Comparison of ENCODE assay signal across 25 cellular contexts in genomic region chr7:95784796-95785195, GRCh38. TPM values are rescaled to one million over a fixed set of nuclear protein-coding genes. Genes with fewer than 3 reads are reported as not detected.
"Had no signal": no experiment of that assay in that cellular context is flagged by ENCODE, and none has a peak within 500 bp of the region (broad histone marks: within the 10 kb centered on the region; RNA-seq: fewer than 3 reads in every experiment).

No MANE protein-coding gene starts in this region.

- ATAC-seq: naive thymus-derived CD4-positive, alpha-beta T cell; natural killer cell; pancreas; psoas muscle; right cardiac atrium; right lobe of liver; stimulated activated effector memory CD8-positive, alpha-beta T cell treated with anti-CD3 and anti-CD28 coated beads, Interleukin-12 subunit alpha, Interleukin-12 subunit beta, amount 100 ng/mL, for 72 hours; stimulated activated naive B cell treated with anti-CD40 and anti-IgM and Interleukin-4, amounts not matched to agents 10 μg/mL and 1 μg/mL and 100 μg/mL, for 72 hours; upper lobe of right lung had no signal

- H3K4me3 Mint-ChIP-seq: naive thymus-derived CD4-positive, alpha-beta T cell; natural killer cell; nephron; neural progenitor cell; stimulated activated effector memory CD8-positive, alpha-beta T cell treated with anti-CD3 and anti-CD28 coated beads, Interleukin-12 subunit alpha, Interleukin-12 subunit beta, amount 100 ng/mL, for 72 hours; stimulated activated naive B cell treated with anti-CD40 and anti-IgM and Interleukin-4, amounts not matched to agents 10 μg/mL and 1 μg/mL and 100 μg/mL, for 72 hours; stimulated activated naive CD8-positive, alpha-beta T cell treated with anti-CD3 and anti-CD28 coated beads, Interleukin-15, Interleukin-2, amounts not matched to agents 100 ng/mL and 50 ng/mL, for 24 hours; type B pancreatic cell had no signal

- H3K27me3 ChIP-seq: neural progenitor cell, pancreas, right lobe of liver, sigmoid colon, stomach, tibial artery, transverse colon, upper lobe of right lung, vagina had no signal

- H3K4me1 ChIP-seq: neural progenitor cell, pancreas, psoas muscle, right lobe of liver, sigmoid colon, stomach, transverse colon, upper lobe of right lung, vagina had no signal

- H3K36me3 ChIP-seq: neural progenitor cell, pancreas, right lobe of liver, sigmoid colon, stomach, tibial artery, transverse colon, upper lobe of right lung, vagina had no signal

- H3K36me3 Mint-ChIP-seq: naive thymus-derived CD4-positive, alpha-beta T cell; natural killer cell; neural progenitor cell; stimulated activated effector memory CD8-positive, alpha-beta T cell treated with anti-CD3 and anti-CD28 coated beads, Interleukin-12 subunit alpha, Interleukin-12 subunit beta, amount 100 ng/mL, for 72 hours; stimulated activated naive B cell treated with anti-CD40 and anti-IgM and Interleukin-4, amounts not matched to agents 10 μg/mL and 1 μg/mL and 100 μg/mL, for 72 hours; type B pancreatic cell had no signal

- H3K9me3 ChIP-seq: pancreas, right lobe of liver, sigmoid colon, transverse colon, upper lobe of right lung, vagina had no signal

- H3K4me1 Mint-ChIP-seq: naive thymus-derived CD4-positive, alpha-beta T cell; natural killer cell; neural progenitor cell; stimulated activated effector memory CD8-positive, alpha-beta T cell treated with anti-CD3 and anti-CD28 coated beads, Interleukin-12 subunit alpha, Interleukin-12 subunit beta, amount 100 ng/mL, for 72 hours; stimulated activated naive B cell treated with anti-CD40 and anti-IgM and Interleukin-4, amounts not matched to agents 10 μg/mL and 1 μg/mL and 100 μg/mL, for 72 hours had no signal

- H3K4me3 ChIP-seq: neural progenitor cell, pancreas, psoas muscle, right lobe of liver, sigmoid colon, stomach, tibial artery, transverse colon, upper lobe of right lung, vagina had no signal

- H3K9me3 Mint-ChIP-seq: nephron; stimulated activated naive CD8-positive, alpha-beta T cell treated with anti-CD3 and anti-CD28 coated beads, Interleukin-15, Interleukin-2, amounts not matched to agents 100 ng/mL and 50 ng/mL, for 24 hours; type B pancreatic cell had no signal

- DNase-seq: naive thymus-derived CD4-positive, alpha-beta T cell; natural killer cell; occipital lobe; pancreas; psoas muscle; right cardiac atrium; right lobe of liver; sigmoid colon; small intestine; stimulated activated CD4-positive, alpha-beta T cell treated with anti-CD3 and anti-CD28 coated beads, Interleukin-15, amount 100 ng/mL, for 24 hours; stimulated activated CD4-positive, alpha-beta T cell treated with anti-CD3 and anti-CD28 coated beads, Interleukin-2, amount 100 ng/mL, for 24 hours; stimulated activated CD4-positive, alpha-beta T cell treated with anti-CD3 and anti-CD28 coated beads, Interleukin-2, amount 100 ng/mL, for 48 hours; stimulated activated CD4-positive, alpha-beta T cell treated with anti-CD3 and anti-CD28 coated beads, Interleukin-4, amount 100 ng/mL, for 24 hours; stimulated activated naive B cell treated with anti-CD40 and anti-IgM and Interleukin-4, amounts not matched to agents 10 μg/mL and 1 μg/mL and 100 μg/mL, for 72 hours; stimulated activated naive CD4-positive, alpha-beta T cell treated with Interleukin-2 at 50 U/mL for 16 hours; stomach; tibial artery; transverse colon; upper lobe of right lung had no signal

- H3K27ac ChIP-seq: neural progenitor cell, pancreas, psoas muscle, right lobe of liver, sigmoid colon, stomach, transverse colon, upper lobe of right lung, vagina had no signal

- H3K27ac Mint-ChIP-seq: naive thymus-derived CD4-positive, alpha-beta T cell; natural killer cell; nephron; neural progenitor cell; stimulated activated effector memory CD8-positive, alpha-beta T cell treated with anti-CD3 and anti-CD28 coated beads, Interleukin-12 subunit alpha, Interleukin-12 subunit beta, amount 100 ng/mL, for 72 hours; stimulated activated naive B cell treated with anti-CD40 and anti-IgM and Interleukin-4, amounts not matched to agents 10 μg/mL and 1 μg/mL and 100 μg/mL, for 72 hours; stimulated activated naive CD8-positive, alpha-beta T cell treated with anti-CD3 and anti-CD28 coated beads, Interleukin-15, Interleukin-2, amounts not matched to agents 100 ng/mL and 50 ng/mL, for 24 hours; type B pancreatic cell had no signal

RNA-seq across cellular contexts. Expression of gene DYNC1I1, which starts 12.4 kb away (rescaled TPM):
- total RNA-seq: natural killer cell had no signal
